8 cellular contexts compared by ENCODE assay signal in the genomic region with DNA sequence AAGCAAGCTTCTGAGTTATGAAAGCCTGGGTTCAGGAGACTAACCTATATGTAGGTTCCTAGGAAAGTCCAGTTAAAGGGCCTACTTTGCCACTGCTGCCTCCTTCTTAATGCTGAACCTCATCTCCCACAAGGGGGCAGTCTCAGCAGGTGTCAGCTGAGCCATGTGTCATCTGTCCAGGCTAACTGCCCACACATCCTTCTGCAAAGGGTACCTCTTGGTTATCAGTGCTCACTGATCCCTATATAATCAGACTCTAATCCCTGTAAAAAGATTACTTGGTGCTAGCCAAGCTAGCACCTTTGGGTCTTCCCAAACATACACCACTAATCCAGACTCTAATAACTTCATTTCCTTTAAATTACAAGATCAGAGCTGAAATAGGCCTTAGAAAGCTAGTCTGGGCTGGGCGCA. TPM values are rescaled to one million over a fixed set of nuclear protein-coding genes. Genes with fewer than 3 reads are reported as not detected.
DNase-seq lines count a peak whose midpoint lies in the region; ATAC-seq and FAIRE-seq lines count a peak whose summit lies in the region.

No MANE protein-coding gene starts in this region.

- no peak overlapping the region for H3K27ac ChIP-seq in substantia nigra (ENCODE audit: low read depth, low read length, poor library complexity, severe bottlenecking)

- peak; percentile 70 for FAIRE-seq in GM18507 (lab: Jason Lieb, UNC)

- ATAC-seq in HG02970 (IDR thresholded peaks at IDR 0.05; ENCODE audit: low FRiP score, unreplicated experiment) = no peak

- DNase-seq in AG08395 (ENCODE audit: low spot score) (peak; percentile 65), GM18507 (ENCODE audit: extremely low spot score, insufficient read length, low read depth) (no peak), NCI-H345 (lab: John Stamatoyannopoulos, UW) (peak; percentile 38), dedifferentiated amniotic fluid mesenchymal stem cell (ENCODE audit: extremely low spot score) (peak; percentile 39), lung microvascular endothelial cell (ENCODE audit: low read depth in 2 of 2) (peak; percentile 78 to 86), substantia nigra (lab: John Stamatoyannopoulos, UW) (peak in 28 of 49 donors; percentile 14 to 72 (median 37))
- DNase-seq in activated CD4-positive, CD25-positive, alpha-beta regulatory T cell treated with anti-CD3 and anti-CD28 coated beads, Interleukin-2, amount 50 U/mL, for 72 hours = peak; percentile 55

RNA-seq across cellular contexts. Expression of a gene that starts 9.0 kb away (rescaled TPM):
- total RNA-seq in lung microvascular endothelial cell = 759 and 904 TPM in 2 replicates

RNA-seq across cellular contexts. Expression of a gene that starts 12.5 kb away (rescaled TPM):
- total RNA-seq in lung microvascular endothelial cell = 1.3 and 1.4 TPM in 2 replicates

RNA-seq across cellular contexts. Expression of a gene that starts 12.8 kb away (rescaled TPM):
- 0.44 and 0.60 TPM in 2 replicates for total RNA-seq in lung microvascular endothelial cell

RNA-seq across cellular contexts. Expression of a gene that starts 21.7 kb away (rescaled TPM):
- total RNA-seq in lung microvascular endothelial cell = 3.3 and 4.6 TPM in 2 replicates

RNA-seq across cellular contexts. Expression of a gene that starts 38.0 kb away (rescaled TPM):
- 189 and 290 TPM in 2 replicates for total RNA-seq in lung microvascular endothelial cell
